Comparison of ENCODE assay signal across 8 cellular contexts in the genomic region with DNA sequence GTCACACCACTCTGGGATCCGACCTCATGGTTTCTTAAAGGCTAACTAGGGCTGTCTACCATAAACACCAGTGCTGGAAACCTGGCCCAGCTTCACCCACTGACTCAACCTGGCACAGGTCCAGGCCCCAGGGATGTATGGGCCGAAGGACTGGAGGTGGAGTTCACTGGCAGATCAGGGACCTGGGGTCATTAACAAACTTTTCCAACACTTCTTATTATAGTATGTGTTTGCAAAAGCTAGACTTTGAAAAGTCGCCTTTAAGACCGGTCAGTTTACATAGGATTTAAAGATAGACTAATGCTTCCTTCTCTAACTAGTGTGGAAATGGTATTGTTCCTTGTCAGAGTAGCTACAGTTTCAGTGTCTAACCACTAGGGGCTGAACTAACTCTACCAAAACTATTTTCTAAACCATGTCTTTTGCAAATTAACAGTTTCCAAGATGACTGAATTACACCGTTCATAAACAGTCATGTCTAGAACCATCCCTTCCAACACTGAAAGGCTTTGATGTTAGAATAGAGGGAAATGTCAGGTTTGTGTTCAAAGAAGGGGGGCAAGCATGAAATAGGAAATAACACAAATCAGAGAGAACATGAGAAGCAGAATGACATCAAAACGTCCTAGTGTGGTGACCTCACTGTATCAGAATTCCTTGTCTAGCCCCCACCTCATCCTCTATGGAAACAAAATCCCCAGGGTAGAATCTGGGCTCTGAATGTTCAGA. TPM values are rescaled to one million over a fixed set of nuclear protein-coding genes. Genes with fewer than 3 reads are reported as not detected.
DNase-seq lines count a peak whose midpoint lies in the region; FAIRE-seq and TF ChIP-seq lines count a peak whose summit lies in the region.

No MANE protein-coding gene starts in this region.

- no peaks in the 10 kb centered on the region for H3K9me3 ChIP-seq in mammary epithelial cell (replicated peaks; ENCODE audit: insufficient read depth, low read length)
- no peaks in the 10 kb centered on the region for H3K9me3 ChIP-seq in keratinocyte (ENCODE audit: control insufficient read depth, low read depth, low read length)

- H2AFZ ChIP-seq in mammary epithelial cell (ENCODE audit: low read depth, low read length) (no peak overlapping the region), keratinocyte (ENCODE audit: control insufficient read depth, low read length) (no peak overlapping the region)

- TF ChIP-seq CTCF in AG09319 (IDR thresholded peaks at IDR 0.05; ENCODE audit: low read depth, low read length) (peak; percentile 84), GM12865 (IDR thresholded peaks at IDR 0.05; ENCODE audit: insufficient read depth, low read depth, low read length, missing control alignments) (peak; percentile 82), mammary epithelial cell (conservative IDR thresholded peaks at IDR 0.05 in 1 of 2, IDR thresholded peaks at IDR 0.05 in 1 of 2; ENCODE audit: extremely low read depth in 1 of 2, insufficient read depth in 1 of 2, low read depth in 1 of 2, low read length in 2 of 2) (peak; percentile 78 to 94), keratinocyte (optimal IDR thresholded peaks at IDR 0.05 in 1 of 3, IDR thresholded peaks at IDR 0.05 in 1 of 3, conservative IDR thresholded peaks at IDR 0.05 in 1 of 3; ENCODE audit: extremely low read depth in 1 of 3, insufficient read depth in 2 of 3, low read length in 3 of 3) (peak in 2 of 3 experiments; percentile 62 to 94)

- FAIRE-seq in keratinocyte (lab: Jason Lieb, UNC), result peak; percentile 78

- TSS peak; percentile 43 for BruUV-seq in mammary epithelial cell (replicated peaks; lab: Mats Ljungman, UMichigan)

- H3K9ac ChIP-seq in mammary epithelial cell (ENCODE audit: insufficient read depth, low read length), result peak overlapping the region; percentile 30
- H3K9ac ChIP-seq in keratinocyte (ENCODE audit: control insufficient read depth, extremely low read depth, insufficient read depth, low read length), result peak overlapping the region; percentile 23

- H3K4me3 ChIP-seq in GM12865 (ENCODE audit: low read depth, low read length), result no peak overlapping the region
- H3K4me3 ChIP-seq in mammary epithelial cell (replicated peaks in 1 of 3; ENCODE audit: insufficient read depth in 1 of 3, low read depth in 2 of 3, low read length in 3 of 3), result no peak overlapping the region
- H3K4me3 ChIP-seq in keratinocyte (ENCODE audit: control insufficient read depth in 2 of 3, extremely low read depth in 1 of 3, insufficient read depth in 2 of 3, low read depth in 1 of 3, low read length in 3 of 3), result no peak overlapping the region

- DNase-seq in AG09319 (ENCODE audit: extremely low read depth, low read depth) (peak; percentile 54), GM12865 (ENCODE audit: low read depth) (peak; percentile 62), HK-2 (ENCODE audit: unreplicated experiment) (peak; percentile 84), OCI-M1 (lab: John Stamatoyannopoulos, UW) (peak; percentile 77), mammary epithelial cell (peak; percentile 79), keratinocyte (ENCODE audit: low read depth, low spot score) (no peak), smooth muscle cell of the brain vasculature (ENCODE audit: low read depth, low spot score) (peak; percentile 57)
- DNase-seq in stimulated activated CD4-positive, alpha-beta T cell treated with anti-CD3 and anti-CD28 coated beads, Interleukin-12 subunit alpha, Interleukin-12 subunit beta, amount 100 ng/mL, for 4 hours, result no peak

- dilution Hi-C loops in mammary epithelial cell (cut with HindIII; ENCODE audit: low sequenced_read_pairs) (no loop called here), keratinocyte (cut with MboI; ENCODE audit: extremely low pct_ligation_motif_present, low sequenced_read_pairs) (no loop called here)

- H3K9me1 ChIP-seq in keratinocyte (ENCODE audit: control insufficient read depth, extremely low read depth, insufficient read depth, low read length), result no peaks in the 10 kb centered on the region

- H3K4me1 ChIP-seq in mammary epithelial cell (ENCODE audit: insufficient read depth, low read length) (peaks cover 59% of the 10 kb centered on the region), keratinocyte (ENCODE audit: control insufficient read depth, extremely low read depth, insufficient read depth, low read length) (peaks cover 50% of the 10 kb centered on the region)

- 1% methylated on average over 6 of the region's 6 CpGs for WGBS in mammary epithelial cell (ENCODE audit: low coverage, missing lambda C conversion rate)

- H3K27me3 ChIP-seq in mammary epithelial cell (ENCODE audit: insufficient read depth, low read length) (no peaks in the 10 kb centered on the region), keratinocyte (ENCODE audit: control insufficient read depth, extremely low read depth, insufficient read depth, low read length) (no peaks in the 10 kb centered on the region)

- CTCF ChIA-PET in mammary epithelial cell (lab: Charles Lee; ENCODE audit: low non-redundant PET), result interaction anchor here (0.5 to 0.9 kb wide), 7 partner anchors 13 to 388 kb away, joined by 3 to 5 read pairs (median 4); no protein-coding TSS in a partner anchor

- intact Hi-C loops in mammary epithelial cell (cut with micrococcal nuclease), result loop anchor here (1.0 to 5.0 kb wide), 8 partner anchors 30 to 321 kb away; a partner anchor contains a TSS

- in situ Hi-C loops in mammary epithelial cell (cut with MboI; ENCODE audit: low sequenced_read_pairs in 2 of 2), result loop anchor here in 1 of 2 donors (25.0 kb wide), 1 partner anchor 324 kb away; no protein-coding TSS in a partner anchor

- H3K4me2 ChIP-seq in mammary epithelial cell (ENCODE audit: insufficient read depth, low read depth, low read length) (peak overlapping the region; percentile 38), keratinocyte (ENCODE audit: control insufficient read depth, extremely low read depth, insufficient read depth, low read depth, low read length) (peak overlapping the region; percentile 38)

- H3K36me3 ChIP-seq in mammary epithelial cell (ENCODE audit: insufficient read depth, low read length) (peaks cover 5% of the 10 kb centered on the region), keratinocyte (ENCODE audit: control insufficient read depth in 2 of 2, extremely low read depth in 1 of 2, insufficient read depth in 2 of 2, low read length in 2 of 2) (peaks cover 3 to 12% of the 10 kb centered on the region in 2 experiments)

- H3K27ac ChIP-seq in mammary epithelial cell (ENCODE audit: insufficient read depth, low read depth, low read length) (peak overlapping the region; percentile 68), keratinocyte (ENCODE audit: control insufficient read depth, insufficient read depth, low read length) (peak overlapping the region; percentile 33)

- H4K20me1 ChIP-seq in mammary epithelial cell (ENCODE audit: insufficient read depth, low read length) (no peaks in the 10 kb centered on the region), keratinocyte (ENCODE audit: control insufficient read depth, extremely low read depth, insufficient read depth, low read length) (no peaks in the 10 kb centered on the region)

- H3K79me2 ChIP-seq in mammary epithelial cell (ENCODE audit: insufficient read depth, low read length) (peaks cover 3% of the 10 kb centered on the region), keratinocyte (ENCODE audit: control insufficient read depth, insufficient read depth, low read length) (no peaks in the 10 kb centered on the region)

RNA-seq across cellular contexts. Expression of a gene that starts 29.7 kb away (rescaled TPM):
- 10 to 100 TPM; 42.6 to 65.0 TPM for total RNA-seq in mammary epithelial cell
- 50.1 TPM for polyA plus RNA-seq in mammary epithelial cell
- polyA minus RNA-seq in mammary epithelial cell, result 25.7 TPM
- 29.0 to 32.5 TPM (median 30.5 TPM) in 3 replicates for polyA plus RNA-seq in keratinocyte
- 16.5 TPM for polyA plus RNA-seq in keratinocyte (2011; ENCODE audit: low read depth)
- polyA plus RNA-seq in keratinocyte (2011; cell fraction: cytosol; rRNA removed), result 38.0 and 49.4 TPM in 2 replicates
- 20.2 and 22.2 TPM in 2 replicates for polyA plus RNA-seq in keratinocyte (2011; cell fraction: nucleus; rRNA removed)
- polyA plus RNA-seq in keratinocyte (2012; ENCODE audit: low replicate concordance), result 23.7 and 24.4 TPM in 2 replicates
- 18.4 to 22.3 TPM (median 21.6 TPM) in 3 replicates for polyA minus RNA-seq in keratinocyte
- 18.0 TPM for polyA minus RNA-seq in keratinocyte (2011; cell fraction: cytosol; rRNA and poly(A)+ RNA removed)
- 6.2 and 12.6 TPM in 2 replicates for polyA minus RNA-seq in keratinocyte (2011; cell fraction: nucleus; rRNA and poly(A)+ RNA removed)

RNA-seq across cellular contexts. Expression of a gene that starts 32.9 kb away (rescaled TPM):
- 100 to 1,000 TPM in 1 of 2 donors, 10 to 100 TPM in 1; 72.2 to 116 TPM for total RNA-seq in mammary epithelial cell
- polyA plus RNA-seq in mammary epithelial cell, result 35.3 TPM
- polyA minus RNA-seq in mammary epithelial cell, result 112 TPM
- polyA plus RNA-seq in keratinocyte, result 31.0 to 56.6 TPM (median 33.9 TPM) in 3 replicates
- polyA plus RNA-seq in keratinocyte (2011; ENCODE audit: low read depth), result 22.4 TPM
- polyA plus RNA-seq in keratinocyte (2011; cell fraction: cytosol; rRNA removed), result 32.2 and 35.6 TPM in 2 replicates
- 116 and 136 TPM in 2 replicates for polyA plus RNA-seq in keratinocyte (2011; cell fraction: nucleus; rRNA removed)
- polyA plus RNA-seq in keratinocyte (2012; ENCODE audit: low replicate concordance), result 46.1 and 73.7 TPM in 2 replicates
- polyA minus RNA-seq in keratinocyte, result 46.4 to 127 TPM (median 59.1 TPM) in 3 replicates
- 63.7 TPM for polyA minus RNA-seq in keratinocyte (2011; cell fraction: cytosol; rRNA and poly(A)+ RNA removed)
- polyA minus RNA-seq in keratinocyte (2011; cell fraction: nucleus; rRNA and poly(A)+ RNA removed), result 88.9 and 140 TPM in 2 replicates

Comparison
In these comparisons a context has a peak if more than half of its experiments do, and no peak if none do; other contexts are left out.
1. DNase-seq: peak in AG09319 (single experiment), GM12865 (single experiment), HK-2 (single experiment), OCI-M1 (single experiment), mammary epithelial cell (single experiment) and smooth muscle cell of the brain vasculature (single experiment); none in keratinocyte (single experiment) and stimulated activated CD4-positive, alpha-beta T cell treated with anti-CD3 and anti-CD28 coated beads, Interleukin-12 subunit alpha, Interleukin-12 subunit beta, amount 100 ng/mL, for 4 hours (single experiment).
2. Peak in every context shown above with its lines, with median percentiles within 50 percentile points of each other: CTCF ChIP-seq.